Comparison of ENCODE assay signal across 8 cellular contexts in genomic region chr20:25584905-25585704, GRCh38. TPM values are rescaled to one million over a fixed set of nuclear protein-coding genes. Genes with fewer than 3 reads are reported as not detected.
A peak's percentile ranks its signal among the peaks of the same experiment; 100 is the strongest.
DNase-seq lines count a peak whose midpoint lies in the region; ATAC-seq and TF ChIP-seq lines count a peak whose summit lies in the region.

NINL (minus strand) TSS chr20:25585531; CDS start chr20:25526587, 58,944 bp downstream.

- no peaks in the 10 kb centered on the region for H3K36me3 ChIP-seq in right lobe of liver

- H3K4me1 ChIP-seq in right lobe of liver: peaks cover 0 to 2% (median 0%) of the 10 kb centered on the region in 4 donors

- TF ChIP-seq POLR2A in right lobe of liver (IDR thresholded peaks at IDR 0.05): peak; percentile 84

- peak within 1 kb of the TSS; percentile 64 to 78 (median 71) for H3K4me3 ChIP-seq in right lobe of liver

- no peaks in the 10 kb centered on the region for H3K9me3 ChIP-seq in right lobe of liver

- WGBS in right lobe of liver (ENCODE audit: insufficient coverage, low coverage, low lambda C conversion rate, missing lambda C conversion rate): 26% methylated on average over 6 of the region's 108 CpGs

- intact Hi-C loops in right lobe of liver (cut with DNase I): no loop called here

- H3K27ac ChIP-seq in right lobe of liver: peak within 1 kb of the TSS in 2 of 3 donors; percentile 24 to 34

- no peaks in the 10 kb centered on the region for H3K27me3 ChIP-seq in right lobe of liver

- in situ Hi-C loops in ACHN (cut with HindIII; ENCODE audit: low pct_ligation_motif_present, low pct_unique_long_range_greater_than_20kb, low sequenced_read_pairs): no loop called here

- no peak for TF ChIP-seq CTCF in right lobe of liver (IDR thresholded peaks at IDR 0.05)

- DNase-seq in ACHN (peak; percentile 76), NCI-H1048 (lab: John Stamatoyannopoulos, UW) (peak; percentile 56), dermis blood vessel endothelial cell (peak; percentile 69), right lobe of liver (peak; percentile 55 to 74 (median 69))
- DNase-seq in activated CD4-positive, alpha-beta T cell treated with anti-CD3 and anti-CD28 coated beads for 4 hours: peak; percentile 38 to 54
- peak; percentile 28 to 37 for DNase-seq in stimulated activated CD4-positive, alpha-beta T cell treated with anti-CD3 and anti-CD28 coated beads, Interleukin-2, amount 100 ng/mL, for 48 hours

- peak; percentile 75 for ATAC-seq in GM18909 (IDR thresholded peaks at IDR 0.05; ENCODE audit: poor library complexity, unreplicated experiment)
- ATAC-seq in right lobe of liver: peak; percentile 91 to 94 (median 93)
- ATAC-seq in HG02588 (IDR thresholded peaks at IDR 0.05; ENCODE audit: unreplicated experiment): no peak

RNA-seq across cellular contexts. Expression of gene NINL, which starts in this region (rescaled TPM):
- total RNA-seq in dermis blood vessel endothelial cell (21.6 and 24.8 TPM in 2 replicates), right lobe of liver (10 to 100 TPM in 1 of 6 experiments, 1 to 10 TPM in 5; 3.6 to 16.0 (median 7.1) TPM)
